In the genomic region with DNA sequence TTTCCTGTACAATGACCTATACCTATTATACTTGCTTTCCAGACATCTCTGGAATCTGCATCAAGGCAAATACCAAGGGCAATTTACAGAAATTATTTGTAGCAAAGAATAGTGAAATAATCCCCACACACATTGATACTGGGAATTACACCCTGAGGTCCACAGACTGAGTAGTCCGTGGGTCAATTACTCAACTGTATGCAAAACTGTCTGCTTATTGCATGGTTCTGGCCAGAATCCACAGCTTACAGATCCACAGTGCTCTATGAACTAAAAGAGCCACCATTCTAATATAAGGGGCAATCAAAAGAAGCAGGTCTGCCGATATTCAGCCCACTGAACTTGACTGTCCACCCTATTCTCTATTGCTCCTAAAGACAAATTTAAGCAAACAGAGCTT, we compare ENCODE assay signal across 34 cellular contexts.
"Had no signal": no experiment of that assay in that cellular context is flagged by ENCODE, and none has a peak within 500 bp of the region (broad histone marks: within the 10 kb centered on the region; RNA-seq: fewer than 3 reads in every experiment).

No MANE protein-coding gene starts in this region.

- H3K27ac Mint-ChIP-seq: activated B cell treated with CpG ODN at 0.5 μM for 24 hours; activated CD8-positive, alpha-beta T cell treated with anti-CD3 and anti-CD28 coated beads for 36 hours; activated naive CD8-positive, alpha-beta T cell; activated T-helper 17 cell treated with anti-CD3 and anti-CD28 coated beads, Interleukin-2, amount 50 U/mL, for 72 hours; dendritic cell treated with granulocyte-macrophage colony-stimulating factor and Interleukin-4, amounts not matched to agents 40 ng/mL and 50 ng/mL, for 4 days; effector memory CD8-positive, alpha-beta T cell; T-helper 17 cell; T-helper 2 cell treated with Interferon-gamma antibody and Interleukin-4, amounts not matched to agents 5 μg/mL and 100 μg/mL, for 36 hours had no signal

- H3K27me3 Mint-ChIP-seq: activated B cell treated with CpG ODN at 0.5 μM for 24 hours; activated CD8-positive, alpha-beta T cell treated with anti-CD3 and anti-CD28 coated beads for 36 hours; activated naive CD8-positive, alpha-beta T cell; activated T-helper 17 cell treated with anti-CD3 and anti-CD28 coated beads, Interleukin-2, amount 50 U/mL, for 72 hours; central memory CD8-positive, alpha-beta T cell; dendritic cell treated with granulocyte-macrophage colony-stimulating factor and Interleukin-4, amounts not matched to agents 40 ng/mL and 50 ng/mL, for 4 days; effector memory CD8-positive, alpha-beta T cell; T-helper 17 cell had no signal

- H3K9me3 Mint-ChIP-seq: activated B cell treated with CpG ODN at 0.5 μM for 24 hours; activated CD8-positive, alpha-beta T cell treated with anti-CD3 and anti-CD28 coated beads for 36 hours; activated T-cell treated with anti-CD3 and anti-CD28 coated beads, Interleukin-2, amount 50 U/mL, for 4 hours; activated T-helper 17 cell treated with anti-CD3 and anti-CD28 coated beads, Interleukin-2, amount 50 U/mL, for 72 hours; central memory CD8-positive, alpha-beta T cell; dendritic cell treated with granulocyte-macrophage colony-stimulating factor and Interleukin-4, amounts not matched to agents 40 ng/mL and 50 ng/mL, for 4 days; effector memory CD8-positive, alpha-beta T cell; T-helper 2 cell treated with Interferon-gamma antibody and Interleukin-4, amounts not matched to agents 5 μg/mL and 100 μg/mL, for 36 hours had no signal

- DNase-seq: activated B cell treated with CpG ODN at 0.5 μM for 24 hours; activated CD4-positive, alpha-beta T cell treated with anti-CD3 and anti-CD28 coated beads for 48 hours; activated CD4-positive, alpha-beta T cell treated with anti-CD3 and anti-CD28 coated beads, Interleukin-2, amount 50 U/mL, for 1 hour; activated CD4-positive, alpha-beta T cell treated with anti-CD3 and anti-CD28 coated beads, Interleukin-2, amount 50 U/mL, for 48 hours; activated CD8-positive, alpha-beta memory T cell treated with anti-CD3 and anti-CD28 coated beads for 24 hours; activated CD8-positive, alpha-beta T cell treated with anti-CD3 and anti-CD28 coated beads for 36 hours; activated effector memory CD4-positive, alpha-beta T cell treated with Interleukin-2 at 50 U/mL for 16 hours; activated gamma-delta T cell treated with Interleukin-2 at 50 U/mL for 16 hours; activated naive CD4-positive, alpha-beta T cell treated with anti-CD3 and anti-CD28 coated beads, Interleukin-2, amount 50 U/mL, for 16 hours; activated naive CD4-positive, alpha-beta T cell treated with Interleukin-2 at 50 U/mL for 16 hours; activated T-cell treated with anti-CD3 and anti-CD28 coated beads, Interleukin-2, amount 50 U/mL, for 4 hours; amniotic stem cell; anterior cingulate cortex; brain microvascular endothelial cell; effector CD4-positive, alpha-beta T cell; effector memory CD8-positive, alpha-beta T cell; erythroblast; foreskin keratinocyte; gastrocnemius medialis; glutamatergic neuron; T-helper 1 cell; T-helper 17 cell; T1000; WERI-Rb-1 had no signal

- H3K27me3 ChIP-seq: brain microvascular endothelial cell, esophagus muscularis mucosa, foreskin keratinocyte, gastrocnemius medialis had no signal

- H3K4me3 ChIP-seq: coronary artery, esophagus muscularis mucosa, gastrocnemius medialis had no signal

- H3K4me3 Mint-ChIP-seq: activated B cell treated with CpG ODN at 0.5 μM for 24 hours; activated CD8-positive, alpha-beta T cell treated with anti-CD3 and anti-CD28 coated beads for 36 hours; activated naive CD8-positive, alpha-beta T cell; activated T-cell treated with anti-CD3 and anti-CD28 coated beads, Interleukin-2, amount 50 U/mL, for 4 hours; activated T-helper 17 cell treated with anti-CD3 and anti-CD28 coated beads, Interleukin-2, amount 50 U/mL, for 72 hours; central memory CD8-positive, alpha-beta T cell; dendritic cell treated with granulocyte-macrophage colony-stimulating factor and Interleukin-4, amounts not matched to agents 40 ng/mL and 50 ng/mL, for 4 days; effector memory CD8-positive, alpha-beta T cell; T-helper 17 cell; T-helper 2 cell treated with Interferon-gamma antibody and Interleukin-4, amounts not matched to agents 5 μg/mL and 100 μg/mL, for 36 hours had no signal

- H3K9me3 ChIP-seq: esophagus muscularis mucosa, gastrocnemius medialis had no signal

- H3K36me3 ChIP-seq: brain microvascular endothelial cell, esophagus muscularis mucosa, gastrocnemius medialis had no signal

- FAIRE-seq: astrocyte, bronchial epithelial cell had no signal

- H3K27ac ChIP-seq: brain microvascular endothelial cell, coronary artery, esophagus muscularis mucosa, foreskin keratinocyte, gastrocnemius medialis, WERI-Rb-1 had no signal

- ATAC-seq: activated CD4-positive, CD25-positive, alpha-beta regulatory T cell treated with anti-CD3 and anti-CD28 coated beads, Interleukin-2, amount 50 U/mL, for 24 hours; activated CD8-positive, alpha-beta T cell treated with anti-CD3 and anti-CD28 coated beads for 36 hours; activated T-cell treated with anti-CD3 and anti-CD28 coated beads, Interleukin-2, amount 50 U/mL, for 4 hours; activated T-helper 17 cell treated with anti-CD3 and anti-CD28 coated beads, Interleukin-2, amount 50 U/mL, for 72 hours; effector memory CD8-positive, alpha-beta T cell; foreskin keratinocyte; gastrocnemius medialis; T-helper 17 cell had no signal
